In genomic region chr2:17878222-17879136, GRCh38 we compare ENCODE assay signal across 8 cellular contexts. TPM values are rescaled to one million over a fixed set of nuclear protein-coding genes. Genes with fewer than 3 reads are reported as not detected.
A peak's percentile ranks its signal among the peaks of the same experiment; 100 is the strongest.
DNase-seq lines count a peak whose midpoint lies in the region; ATAC-seq, FAIRE-seq and TF ChIP-seq lines count a peak whose summit lies in the region.

KCNS3 (plus strand) TSS chr2:17878667; CDS start chr2:17931009, 52,342 bp downstream.

- H3K9ac ChIP-seq in H1 (replicated peaks in 1 of 4; ENCODE audit: extremely low read depth in 1 of 4, low read depth in 3 of 4, low read length in 3 of 4): peak within 1 kb of the TSS; percentile 62 to 84 (median 76)

- peak within 1 kb of the TSS; percentile 78; the same call in 1 of the 2 replicates for H3K18ac ChIP-seq in H1 (ENCODE audit: extremely low read depth, low read length)

- peak within 1 kb of the TSS; percentile 45; the same call in 1 of the 2 replicates for H3K27ac ChIP-seq in H1 (ENCODE audit: low read depth, low read length)
- H3K27ac ChIP-seq in mesodermal cell (ENCODE audit: low read depth, low read length, severe bottlenecking): no peak within 1 kb of the TSS
- peak within 1 kb of the TSS; percentile 81 to 90 (median 89) for H3K27ac ChIP-seq in upper lobe of left lung

- no peak for TF ChIP-seq EP300 in H1 (IDR thresholded peaks at IDR 0.05; ENCODE audit: borderline replicate concordance in 1 of 2, low read depth in 2 of 2, low read length in 2 of 2)
- no peak for TF ChIP-seq EP300 in upper lobe of left lung (IDR thresholded peaks at IDR 0.05)

- H4K20me1 ChIP-seq in H1 (replicated peaks in 1 of 2; ENCODE audit: control insufficient read depth in 1 of 2, insufficient read depth in 2 of 2, low read length in 2 of 2): no peaks in the 10 kb centered on the region

- no peak for TF ChIP-seq RAD21 in H1 (IDR thresholded peaks at IDR 0.05 in 1 of 2, conservative IDR thresholded peaks at IDR 0.05 in 1 of 2; ENCODE audit: low read depth in 2 of 2, low read length in 2 of 2)

- TF ChIP-seq CTCF in H1 (IDR thresholded peaks at IDR 0.05; ENCODE audit: control extremely low read depth in 1 of 3, insufficient read depth in 1 of 3, low read depth in 1 of 3, low read length in 3 of 3): no peak
- no peak for TF ChIP-seq CTCF in upper lobe of left lung (IDR thresholded peaks at IDR 0.05)

- peak within 1 kb of the TSS; percentile 11 for H4K91ac ChIP-seq in H1 (replicated peaks; ENCODE audit: insufficient read length, low read length)

- H2BK12ac ChIP-seq in H1 (ENCODE audit: low read depth, low read length): 0 out of 2 replicates have a peak within 1 kb of the TSS, but pooled peaks have one; percentile 35

- peak within 1 kb of the TSS; percentile 78; the same call in 1 of the 2 replicates for H4K8ac ChIP-seq in H1 (ENCODE audit: extremely low read depth, insufficient read depth, low read length)

- H3K27me3 ChIP-seq in H1 (replicated peaks in 1 of 4; ENCODE audit: control insufficient read depth in 3 of 4, extremely low read depth in 1 of 4, insufficient read depth in 3 of 4, low read length in 3 of 4): peaks cover 9 to 21% (median 19%) of the 10 kb centered on the region in 4 experiments
- H3K27me3 ChIP-seq in upper lobe of left lung: peaks cover 0 to 6% (median 3%) of the 10 kb centered on the region in 4 donors

- peaks cover 7 to 36% of the 10 kb centered on the region in 2 experiments for H3K79me2 ChIP-seq in H1 (ENCODE audit: control insufficient read depth in 1 of 2, insufficient read depth in 2 of 2, low read length in 2 of 2)

- no peak for FAIRE-seq in H1 (lab: Jason Lieb, UNC)

- H3K4me1 ChIP-seq in H1 (replicated peaks in 1 of 4; ENCODE audit: control insufficient read depth in 3 of 4, insufficient read depth in 4 of 4, low read length in 3 of 4) (peaks cover 2 to 18% (median 7%) of the 10 kb centered on the region in 4 experiments), mesodermal cell (ENCODE audit: control insufficient read depth, insufficient read depth, low read length, poor library complexity, severe bottlenecking) (peaks cover 6% of the 10 kb centered on the region), upper lobe of left lung (peaks cover 9 to 28% (median 21%) of the 10 kb centered on the region in 4 donors)

- CTCF ChIA-PET in H1 (lab: Charles Lee; ENCODE audit: partially characterized antibody): interaction anchor here (0.6 to 10.4 kb wide), 15 partner anchors 14 to 497 kb away, joined by 3 to 76 read pairs (median 4); no protein-coding TSS in a partner anchor

- H3K79me1 ChIP-seq in H1 (ENCODE audit: low read depth, low read length): peaks cover 3% of the 10 kb centered on the region; the same call in 1 of the 2 replicates

- H3K14ac ChIP-seq in H1 (ENCODE audit: insufficient read length): no peak within 1 kb of the TSS

- WGBS in H1 (ENCODE audit: extremely low coverage in 1 of 2, insufficient coverage in 1 of 2, insufficient read length in 1 of 2, insufficient replicate concordance in 2 of 2, low coverage in 1 of 2, low lambda C conversion rate in 2 of 2, missing lambda C conversion rate in 1 of 2), 2 experiments: 2% methylated on average over 75 of the region's 114 CpGs; no CpG with 5 or more reads in 1 of the 2 experiments
- 0% methylated on average over 82 to 88 of the region's 114 CpGs for WGBS in mesodermal cell (ENCODE audit: insufficient coverage in 2 of 2), 2 experiments
- WGBS in upper lobe of left lung, 2 donors: 1% methylated on average over 15 to 48 of the region's 114 CpGs

- no peak within 1 kb of the TSS for H3K4ac ChIP-seq in H1 (replicated peaks; ENCODE audit: insufficient read length, low read depth, low read length)

- H2AK5ac ChIP-seq in H1 (ENCODE audit: low read depth, low read length): no peak within 1 kb of the TSS; the same call in 1 of the 2 replicates

- H4K5ac ChIP-seq in H1 (ENCODE audit: insufficient read length, low read depth, low read length): peak within 1 kb of the TSS; percentile 25

- H2BK120ac ChIP-seq in H1 (replicated peaks; ENCODE audit: low read depth, low read length): no peak within 1 kb of the TSS

- DNase-seq in Daoy (ENCODE audit: low read depth): peak; percentile 65
- peak; percentile 16 for DNase-seq in SK-N-DZ (ENCODE audit: low spot score)
- DNase-seq in H1 (ENCODE audit: low read depth in 1 of 2, low spot score in 2 of 2): peak in 1 of 2 experiments; percentile 75
- peak; percentile 66 to 92 for DNase-seq in upper lobe of left lung
- DNase-seq in activated CD4-positive, CD25-positive, alpha-beta regulatory T cell treated with anti-CD3 and anti-CD28 coated beads, Interleukin-2, amount 50 U/mL, for 72 hours: no peak

- TF ChIP-seq POLR2A in H1 (IDR thresholded peaks at IDR 0.05; ENCODE audit: control extremely low read depth in 1 of 2, low read depth in 2 of 2, low read length in 2 of 2) (peak in 1 of 2 experiments; percentile 67; a peak in 1 of 3 replicates), upper lobe of left lung (IDR thresholded peaks at IDR 0.05) (peak in 3 of 4 donors; percentile 50 to 88 (median 58))

- H3K23ac ChIP-seq in H1 (ENCODE audit: insufficient read length): no peak within 1 kb of the TSS

- H3K9me3 ChIP-seq in H1 (ENCODE audit: insufficient read depth in 2 of 2, low read depth in 1 of 2, low read length in 1 of 2): no peaks in the 10 kb centered on the region
- no peaks in the 10 kb centered on the region for H3K9me3 ChIP-seq in mesodermal cell (ENCODE audit: control insufficient read depth, low read length)
- no peaks in the 10 kb centered on the region for H3K9me3 ChIP-seq in upper lobe of left lung

- H3K4me3 ChIP-seq in H1 (ENCODE audit: extremely low read depth in 1 of 4, insufficient read depth in 2 of 4, low read depth in 3 of 4, low read length in 4 of 4) (peak within 1 kb of the TSS; percentile 78 to 95 (median 88)), mesodermal cell (ENCODE audit: extremely low read depth, insufficient read depth, low read length, poor library complexity, severe bottlenecking) (peak within 1 kb of the TSS; percentile 56), upper lobe of left lung (peak within 1 kb of the TSS; percentile 64 to 89 (median 84))

- POLR2A ChIA-PET in H1 (lab: Charles Lee; ENCODE audit: partially characterized antibody): interaction anchor here (0.6 to 4.5 kb wide), 5 partner anchors 13 to 187 kb away, joined by 3 to 31 read pairs (median 6); no protein-coding TSS in a partner anchor

- peak; percentile 83 for ATAC-seq in GM19455 (IDR thresholded peaks at IDR 0.05; ENCODE audit: unreplicated experiment)
- peak; percentile 79 for ATAC-seq in HG03442 (IDR thresholded peaks at IDR 0.05; ENCODE audit: unreplicated experiment)
- peak; percentile 67 to 93 for ATAC-seq in upper lobe of left lung (ENCODE audit: low FRiP score in 2 of 2)

- peak within 1 kb of the TSS; percentile 44; the same call in 1 of the 2 replicates for H2BK5ac ChIP-seq in H1 (ENCODE audit: low read depth, low read length)

- no peak within 1 kb of the TSS for H2BK20ac ChIP-seq in H1 (ENCODE audit: low read length)

- H3K4me2 ChIP-seq in H1 (ENCODE audit: insufficient read depth in 1 of 2, low read depth in 2 of 2, low read length in 2 of 2): peak within 1 kb of the TSS; percentile 89 to 93

- H3K23me2 ChIP-seq in H1 (ENCODE audit: low read depth, low read length): peaks cover 16% of the 10 kb centered on the region

- H3K56ac ChIP-seq in H1 (replicated peaks; ENCODE audit: insufficient read length, low read depth, low read length): no peak within 1 kb of the TSS

- peak within 1 kb of the TSS; percentile 92 for H2AFZ ChIP-seq in H1 (ENCODE audit: low read length)

- H3K36me3 ChIP-seq in H1 (ENCODE audit: control insufficient read depth in 2 of 4, insufficient read depth in 4 of 4, low read length in 3 of 4) (no peaks in the 10 kb centered on the region), mesodermal cell (ENCODE audit: control insufficient read depth, insufficient read depth, low read length) (no peaks in the 10 kb centered on the region), upper lobe of left lung (no peaks in the 10 kb centered on the region)

- H2BK15ac ChIP-seq in H1 (ENCODE audit: low read length): no peak within 1 kb of the TSS; the same call in 1 of the 2 replicates

TF ChIP-seq in H1, 55 proteins besides CTCF, POLR2A, EP300 and RAD21 (continues in another document):
- TF ChIP-seq EZH2 (IDR thresholded peaks at IDR 0.05; ENCODE audit: low read depth, low read length, severe bottlenecking) (peak; percentile 37), PHF8 (conservative IDR thresholded peaks at IDR 0.05; ENCODE audit: low read depth, low read length) (peak; percentile 45), EGR1 (IDR thresholded peaks at IDR 0.05; ENCODE audit: borderline replicate concordance, low read depth, low read length) (0 out of 2 replicates have a peak, but pooled peaks have one; percentile 39), BACH1 (IDR thresholded peaks at IDR 0.05; ENCODE audit: low read length) (no peak), SIN3A (conservative IDR thresholded peaks at IDR 0.05 in 1 of 2, IDR thresholded peaks at IDR 0.05 in 1 of 2; ENCODE audit: low read depth in 1 of 2, low read length in 2 of 2) (0 out of 4 replicates have a peak, but pooled peaks of 1 of the 2 experiments have one; percentile 9), ASH2L (IDR thresholded peaks at IDR 0.05; ENCODE audit: low read length) (peak; percentile 45), RBBP5 (IDR thresholded peaks at IDR 0.05; ENCODE audit: borderline replicate concordance, low read depth, low read length) (peak; percentile 51; the same call in 1 of the 2 replicates), TAF1 (IDR thresholded peaks at IDR 0.05; ENCODE audit: low read depth, low read length) (peak; percentile 63), FOSL1 (IDR thresholded peaks at IDR 0.05; ENCODE audit: insufficient read depth, low read depth, low read length) (no peak), CTBP2 (IDR thresholded peaks at IDR 0.05; ENCODE audit: borderline replicate concordance, insufficient read depth, insufficient read length, low read length) (no peak), SP2 (IDR thresholded peaks at IDR 0.05; ENCODE audit: low read length) (no peak)

RNA-seq across cellular contexts. Expression of gene KCNS3, which starts in this region (rescaled TPM):
- total RNA-seq in Daoy (2014; rRNA removed; shearing (Covaris generic)): 6.2 and 9.7 TPM in 2 replicates
- 2.4 and 6.5 TPM in 2 replicates for polyA plus RNA-seq in SK-N-DZ (2014; cell fraction: cytosol; rRNA removed)
- 2.2 and 6.9 TPM in 2 replicates for polyA plus RNA-seq in SK-N-DZ (2014; cell fraction: nucleus; rRNA removed)
- total RNA-seq in H1 (2021; fragmentation: NEBNext Ultra II Directional; extraction: Animal tissue kit (Norgen Biotek cat#: 25700)): 20.5 and 22.7 TPM in 2 replicates
- polyA plus RNA-seq in H1 (2011; rRNA removed): 23.0 and 28.6 TPM in 2 replicates
- 23.4 TPM for polyA plus RNA-seq in H1 (2011; cell fraction: cytosol; rRNA removed)
- 20.2 TPM for polyA plus RNA-seq in H1 (2011; cell fraction: nucleus; rRNA removed)
- 20.8 to 22.2 TPM (median 21.6 TPM) in 4 replicates for polyA plus RNA-seq in H1 (2012, experiment 1 of 2)
- 10.1 TPM for polyA plus RNA-seq in H1 (2012, experiment 2 of 2)
- polyA plus RNA-seq in H1 (2013, experiment 1 of 2): 13.6 TPM
- 14.6 TPM for polyA plus RNA-seq in H1 (2013, experiment 2 of 2)
- polyA minus RNA-seq in H1 (2011; rRNA and poly(A)+ RNA removed): 39.8 and 57.9 TPM in 2 replicates
- 14.2 TPM for polyA minus RNA-seq in H1 (2011; cell fraction: cytosol; rRNA and poly(A)+ RNA removed)
- polyA minus RNA-seq in H1 (2011; cell fraction: nucleus; rRNA and poly(A)+ RNA removed): 25.1 TPM
- 4.5 TPM for polyA plus RNA-seq in mesodermal cell (2013, experiment 1 of 2)
- 1.6 TPM for polyA plus RNA-seq in mesodermal cell (2013, experiment 2 of 2)
- 100 to 1,000 TPM in 1 of 6 donors, 10 to 100 TPM in 5; 34.2 to 110 (median 48.8) TPM for total RNA-seq in upper lobe of left lung
